In genomic region chr1:244918422-244919319, GRCh38 we compare ENCODE assay signal across 1 cellular context.
TF ChIP-seq lines count a peak whose summit lies in the region.

No MANE protein-coding gene starts in this region.

TF ChIP-seq in H1, 55 proteins besides CTCF, POLR2A, EP300 and RAD21 (continued from another document):
- no peak for TF ChIP-seq CHD7 (IDR thresholded peaks at IDR 0.05; ENCODE audit: insufficient replicate concordance, low read length)
- TF ChIP-seq CTBP2 (IDR thresholded peaks at IDR 0.05; ENCODE audit: borderline replicate concordance, insufficient read depth, insufficient read length, low read length), result peak; percentile 80
- TF ChIP-seq CEBPB (IDR thresholded peaks at IDR 0.05; ENCODE audit: low read depth, low read length), result no peak
- TF ChIP-seq RXRA (IDR thresholded peaks at IDR 0.05; ENCODE audit: insufficient read depth, low read depth, low read length), result no peak
- peak; percentile 66 for TF ChIP-seq BACH1 (IDR thresholded peaks at IDR 0.05; ENCODE audit: low read length)
TF ChIP-seq in H1: peak in this region for 4.
